1 cellular context compared by ENCODE assay signal in the genomic region with DNA sequence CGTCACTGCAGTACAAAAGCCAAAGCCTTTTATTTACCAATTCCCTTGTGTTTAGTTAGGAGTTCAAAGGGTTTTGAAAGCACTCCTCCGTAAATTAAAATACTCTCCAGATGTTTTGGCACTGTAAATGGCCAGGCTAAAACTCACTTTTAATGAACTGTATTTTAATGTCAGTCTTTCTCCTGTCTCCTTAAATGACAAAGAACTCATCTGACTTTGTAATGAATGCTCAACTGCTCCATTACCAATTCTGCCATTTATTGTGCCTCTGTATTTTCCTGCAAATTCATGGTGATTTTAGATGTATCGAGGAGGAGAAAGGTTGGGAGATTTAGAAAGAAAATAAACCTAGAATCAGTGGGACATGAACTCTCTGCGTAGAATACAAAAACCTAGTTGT.
TF ChIP-seq lines count a peak whose summit lies in the region.

No MANE protein-coding gene starts in this region.

TF ChIP-seq in WTC11, 78 proteins besides CTCF, POLR2A, EP300 and RAD21 (continued from another document):
- peak; percentile 79; the same call in 1 of the 2 replicates for TF ChIP-seq FOXP4 (CRISPR knock-in tag; IDR thresholded peaks at IDR 0.05)
